ENCODE assay signal across 1 cellular context in genomic region chr4:187667095-187667494, GRCh38.
TF ChIP-seq lines count a peak whose summit lies in the region.

No MANE protein-coding gene starts in this region.

TF ChIP-seq in GM23338, 12 proteins besides CTCF, POLR2A, EP300 and RAD21 (continued from another document):
- TF ChIP-seq ZNF462 (CRISPR knock-in tag; IDR thresholded peaks at IDR 0.05) (no peak), EZH2 (IDR thresholded peaks at IDR 0.05; ENCODE audit: low read depth, unreplicated experiment) (no peak), EZH2phosphoT487 (IDR thresholded peaks at IDR 0.05; ENCODE audit: unreplicated experiment) (no peak), ETS1 (IDR thresholded peaks at IDR 0.05) (no peak), ZNF114 (CRISPR knock-in tag; IDR thresholded peaks at IDR 0.05) (no peak)
